Comparison of ENCODE assay signal across 1 cellular context in genomic region chr12:116737774-116738657, GRCh38.
TF ChIP-seq lines count a peak whose summit lies in the region.

RNFT2 (plus strand) TSS chr12:116738315; CDS start chr12:116740498, 2,183 bp downstream.
SPRING1 (minus strand) TSS chr12:116738069; CDS start chr12:116737900, 169 bp downstream.

TF ChIP-seq in K562, 482 proteins besides CTCF, POLR2A, EP300 and RAD21 (continued from another document):
- TF ChIP-seq ZNF740 (CRISPR knock-in tag; IDR thresholded peaks at IDR 0.05), result no peak
- no peak for TF ChIP-seq ZNF740 (tag; IDR thresholded peaks at IDR 0.05)
- TF ChIP-seq RERE (CRISPR knock-in tag; IDR thresholded peaks at IDR 0.05; ENCODE audit: borderline replicate concordance), result no peak
- peak; percentile 45; the same call in 1 of the 2 replicates for TF ChIP-seq SREBF1 (IDR thresholded peaks at IDR 0.05; ENCODE audit: borderline replicate concordance, low read depth, low read length)
